ENCODE assay signal across 23 cellular contexts in genomic region chr12:92155733-92156132, GRCh38. TPM values are rescaled to one million over a fixed set of nuclear protein-coding genes. Genes with fewer than 3 reads are reported as not detected.
DNase-seq lines count a peak whose midpoint lies in the region; TF ChIP-seq lines count a peak whose summit lies in the region.
"Had no signal": no experiment of that assay in that cellular context is flagged by ENCODE, and none has a peak within 500 bp of the region (broad histone marks: within the 10 kb centered on the region; RNA-seq: fewer than 3 reads in every experiment).

No MANE protein-coding gene starts in this region.

- H3K9me3 ChIP-seq in DOHH2 (ENCODE audit: control insufficient read depth, insufficient read depth, low read length): no peaks in the 10 kb centered on the region
- H3K9me3 ChIP-seq in Karpas-422 (ENCODE audit: low read length): no peaks in the 10 kb centered on the region
- H3K9me3 ChIP-seq in trophoblast cell (ENCODE audit: insufficient read depth, low read depth, low read length): no peaks in the 10 kb centered on the region
- H3K9me3 ChIP-seq: ovary, transverse colon had no signal

- H3K4me2 ChIP-seq in DOHH2 (ENCODE audit: low read length) (peak overlapping the region; percentile 98), Karpas-422 (ENCODE audit: low read depth, low read length, poor library complexity, severe bottlenecking) (no peak overlapping the region), trophoblast cell (ENCODE audit: low read length) (no peak overlapping the region)

- H3K27me3 Mint-ChIP-seq in Calu3 (ENCODE audit: unreplicated experiment): no peaks in the 10 kb centered on the region

- no peak overlapping the region for H3K9ac ChIP-seq in Karpas-422 (ENCODE audit: low read length)
- H3K9ac ChIP-seq in trophoblast cell (ENCODE audit: low read length): no peak overlapping the region
- H3K9ac ChIP-seq: BLaER1 treated with 17β-estradiol and CSF1 and Interleukin-3, amounts not matched to agents 10 nM and 100 nM had no signal

- no peaks in the 10 kb centered on the region for H3K9me2 ChIP-seq in DOHH2 (replicated peaks; ENCODE audit: control insufficient read depth, low read length)
- no peaks in the 10 kb centered on the region for H3K9me2 ChIP-seq in Karpas-422 (replicated peaks; ENCODE audit: insufficient read depth, low read length)

- no peak overlapping the region for H2AFZ ChIP-seq in Karpas-422 (ENCODE audit: low read length)
- no peak overlapping the region for H2AFZ ChIP-seq in trophoblast cell (ENCODE audit: insufficient read depth, low read length, poor library complexity)

- H3K4me1 Mint-ChIP-seq in Calu3 (ENCODE audit: low read depth, unreplicated experiment): peaks cover 22% of the 10 kb centered on the region

- no TSS peak for BruUV-seq in Calu3 (replicated peaks; lab: Mats Ljungman, UMichigan)

- no peaks in the 10 kb centered on the region for H3K9me3 Mint-ChIP-seq in Calu3 (ENCODE audit: low read depth, unreplicated experiment)
- H3K9me3 Mint-ChIP-seq: nephron progenitor cell had no signal

- no peaks in the 10 kb centered on the region for H3K79me1 ChIP-seq in trophoblast cell (ENCODE audit: low read length)

- peaks cover 61% of the 10 kb centered on the region for H3K4me1 ChIP-seq in DOHH2 (ENCODE audit: control insufficient read depth, low read length)
- H3K4me1 ChIP-seq in Karpas-422 (ENCODE audit: low read length): peaks cover 31% of the 10 kb centered on the region
- H3K4me1 ChIP-seq in trophoblast cell (ENCODE audit: control insufficient read depth in 1 of 2, insufficient read depth in 2 of 2, low read length in 2 of 2): peaks cover 2 to 3% of the 10 kb centered on the region in 2 experiments

- H3K27ac ChIP-seq in DOHH2 (ENCODE audit: low read depth, low read length): peak overlapping the region; percentile 100
- H3K27ac ChIP-seq in Karpas-422 (ENCODE audit: low read length): no peak overlapping the region
- peak overlapping the region; percentile 66 for H3K27ac ChIP-seq in trophoblast cell (ENCODE audit: low read depth, low read length)
- H3K27ac ChIP-seq: BLaER1 treated with 17β-estradiol and CSF1 and Interleukin-3, amounts not matched to agents 10 nM and 100 nM; ovary; SK-N-MC; transverse colon had no signal

- H3K23ac ChIP-seq in trophoblast cell (ENCODE audit: low read length): no peak overlapping the region

- no peak overlapping the region for H2BK12ac ChIP-seq in trophoblast cell (ENCODE audit: low read length)

- no peak overlapping the region for H4K91ac ChIP-seq in trophoblast cell (ENCODE audit: low read depth, low read length)

- TF ChIP-seq CTCF in DOHH2 (IDR thresholded peaks at IDR 0.05; ENCODE audit: low read depth, low read length, poor library complexity, severe bottlenecking): no peak
- no peak for TF ChIP-seq CTCF in epithelial cell of esophagus (IDR thresholded peaks at IDR 0.05; ENCODE audit: insufficient read depth, low read depth, low read length, missing control alignments)
- no peak for TF ChIP-seq CTCF in Calu3 (IDR thresholded peaks at IDR 0.05; ENCODE audit: unreplicated experiment)

- no peak overlapping the region for H3K14ac ChIP-seq in trophoblast cell (ENCODE audit: low read length)

- CTCF ChIA-PET in Calu3 (lab: Charles Lee): no interaction called here

- H3K4me3 ChIP-seq in DOHH2 (ENCODE audit: low read length) (peak overlapping the region; percentile 77), Karpas-422 (ENCODE audit: low read length) (no peak overlapping the region), epithelial cell of esophagus (ENCODE audit: low read length) (no peak overlapping the region), trophoblast cell (ENCODE audit: low read depth, low read length) (no peak overlapping the region)
- H3K4me3 ChIP-seq: BLaER1 treated with 17β-estradiol and CSF1 and Interleukin-3, amounts not matched to agents 10 nM and 100 nM; ovary; SK-N-MC; transverse colon had no signal

- no peak overlapping the region for H4K8ac ChIP-seq in trophoblast cell (ENCODE audit: low read depth, low read length)

- H3K36me3 ChIP-seq in DOHH2 (ENCODE audit: control insufficient read depth, low read length): no peaks in the 10 kb centered on the region
- no peaks in the 10 kb centered on the region for H3K36me3 ChIP-seq in Karpas-422 (ENCODE audit: insufficient read depth, low read length)
- no peaks in the 10 kb centered on the region for H3K36me3 ChIP-seq in trophoblast cell (ENCODE audit: control insufficient read depth in 1 of 2, insufficient read depth in 2 of 2, low read length in 2 of 2)
- H3K36me3 ChIP-seq: BLaER1 treated with 17β-estradiol and CSF1 and Interleukin-3, amounts not matched to agents 10 nM and 100 nM; ovary; transverse colon had no signal

- H3K4me3 Mint-ChIP-seq in Calu3 (ENCODE audit: low read depth, unreplicated experiment): no peak overlapping the region
- H3K4me3 Mint-ChIP-seq: nephron progenitor cell had no signal

- H3K18ac ChIP-seq in trophoblast cell (ENCODE audit: low read length): no peak overlapping the region

- intact Hi-C loops in Calu3 (cut with micrococcal nuclease; ENCODE audit: unreplicated experiment): no loop called here

- no peak overlapping the region for H2BK5ac ChIP-seq in trophoblast cell (ENCODE audit: low read depth, low read length, poor library complexity)

- H4K20me1 ChIP-seq in DOHH2 (ENCODE audit: control insufficient read depth, insufficient read depth, low read depth, low read length) (no peaks in the 10 kb centered on the region), Karpas-422 (ENCODE audit: insufficient read depth, low read depth, low read length) (no peaks in the 10 kb centered on the region)
- H4K20me1 ChIP-seq: BLaER1 treated with 17β-estradiol and CSF1 and Interleukin-3, amounts not matched to agents 10 nM and 100 nM had no signal

- DNase-seq in Karpas-422 (peak; percentile 20), epithelial cell of esophagus (ENCODE audit: low read depth) (peak; percentile 40), trophoblast cell (peak; percentile 71 to 88), Calu3 (no peak), NCI-H82 (lab: John Stamatoyannopoulos, UW) (no peak), NCI-H2196 treated with DMSO at 0.1 percent for 48 hours (lab: John Stamatoyannopoulos, UW; ENCODE audit: unreplicated experiment) (no peak)
- DNase-seq: activated effector memory CD4-positive, alpha-beta T cell treated with anti-CD3 and anti-CD28 coated beads, Interleukin-2, amount 50 U/mL, for 16 hours; activated T-cell treated with anti-CD3 and anti-CD28 coated beads, Interleukin-2, amount 50 U/mL, for 1 hour; EL; H7; left ventricle myocardium superior; midbrain; NCI-H1105; NCI-H2029; nephron progenitor cell; ovary; stimulated activated CD4-positive, alpha-beta T cell treated with anti-CD3 and anti-CD28 coated beads, Interleukin-1b, Interleukin-23, amount 100 ng/mL, for 48 hours; stimulated activated CD8-positive, alpha-beta memory T cell treated with anti-CD3 and anti-CD28 coated beads, Interleukin-4, amount 100 ng/mL, for 48 hours; T-helper 2 cell; transverse colon had no signal

- no peak overlapping the region for H3K27ac Mint-ChIP-seq in Calu3 (ENCODE audit: unreplicated experiment)
- H3K27ac Mint-ChIP-seq: nephron progenitor cell had no signal

- H2BK120ac ChIP-seq in trophoblast cell (ENCODE audit: insufficient read depth, low read length, poor library complexity): no peak overlapping the region

- no peaks in the 10 kb centered on the region for H3K27me3 ChIP-seq in DOHH2 (ENCODE audit: control insufficient read depth, low read length)
- no peaks in the 10 kb centered on the region for H3K27me3 ChIP-seq in Karpas-422 (ENCODE audit: low read length)
- H3K27me3 ChIP-seq in trophoblast cell (ENCODE audit: insufficient read depth, low read length): no peaks in the 10 kb centered on the region
- H3K27me3 ChIP-seq: ovary, transverse colon had no signal

- H2AK5ac ChIP-seq in trophoblast cell (ENCODE audit: low read length): no peak overlapping the region

- H3K36me3 Mint-ChIP-seq in Calu3 (ENCODE audit: insufficient read depth, unreplicated experiment): no peaks in the 10 kb centered on the region

- WGBS in trophoblast cell (ENCODE audit: extremely low coverage, insufficient coverage, insufficient read length): no CpG with 5 or more reads among the region's 2 CpGs

- H3K79me2 ChIP-seq in DOHH2 (ENCODE audit: control insufficient read depth, low read length) (peaks cover 22% of the 10 kb centered on the region), Karpas-422 (ENCODE audit: low read length) (no peaks in the 10 kb centered on the region), trophoblast cell (ENCODE audit: control insufficient read depth, insufficient read depth, low read length, poor library complexity) (no peaks in the 10 kb centered on the region)

- H3K4ac ChIP-seq in trophoblast cell (ENCODE audit: low read depth, low read length): no peak overlapping the region

- H4K12ac ChIP-seq in trophoblast cell (ENCODE audit: low read depth, low read length): no peak overlapping the region

- peaks cover 33% of the 10 kb centered on the region for H3F3A ChIP-seq in DOHH2 (ENCODE audit: control insufficient read depth, insufficient read depth)

RNA-seq across cellular contexts. Expression of gene BTG1, which starts 10.1 kb away (rescaled TPM):
- total RNA-seq in Karpas-422 (2014; rRNA removed; shearing (Covaris generic); ENCODE audit: low replicate concordance): 6.8 and 12.4 TPM in 2 replicates
- 145 and 154 TPM in 2 replicates for polyA plus RNA-seq in trophoblast cell (2013)
- 123 and 131 TPM in 2 replicates for total RNA-seq in Calu3 (2022)

Comparison
In these comparisons a context has a peak if more than half of its experiments do, and no peak if none do; other contexts are left out.
1. DNase-seq: peak in Karpas-422 (single experiment), epithelial cell of esophagus (single experiment) and trophoblast cell (2 of 2); none in Calu3 (single experiment), NCI-H82 (single experiment) and NCI-H2196 treated with DMSO at 0.1 percent for 48 hours (single experiment).